Comparison of ENCODE assay signal across 1 cellular context in genomic region chr2:96923810-96924774, GRCh38.
TF ChIP-seq lines count a peak whose summit lies in the region.

No MANE protein-coding gene starts in this region.

TF ChIP-seq in K562, 482 proteins besides CTCF, POLR2A, EP300 and RAD21 (continued from another document and continues in another):
- TF ChIP-seq MNT (conservative IDR thresholded peaks at IDR 0.05) = peak; percentile 93 to 96
- TF ChIP-seq POLR2AphosphoS2 (IDR thresholded peaks at IDR 0.05; ENCODE audit: low read length) = no peak
- no peak for TF ChIP-seq ETS2 (tag; IDR thresholded peaks at IDR 0.05; ENCODE audit: borderline replicate concordance, poor library complexity, severe bottlenecking)
- no peak for TF ChIP-seq CREBBP (IDR thresholded peaks at IDR 0.05; ENCODE audit: low read depth, low read length)
- TF ChIP-seq ETV5 (CRISPR knock-in tag; IDR thresholded peaks at IDR 0.05; ENCODE audit: low read depth) = no peak
- no peak for TF ChIP-seq ZNF76 (CRISPR knock-in tag; IDR thresholded peaks at IDR 0.05; ENCODE audit: borderline replicate concordance)
- TF ChIP-seq NR4A1 (CRISPR knock-in tag; IDR thresholded peaks at IDR 0.05) = no peak
- peak; percentile 88 for TF ChIP-seq NR4A1 (tag; IDR thresholded peaks at IDR 0.05)
- no peak for TF ChIP-seq CCAR2 (IDR thresholded peaks at IDR 0.05; ENCODE audit: low read depth, low read length)
- 0 out of 2 replicates have a peak, but pooled peaks have one; percentile 24 for TF ChIP-seq ZNF707 (CRISPR knock-in tag; conservative IDR thresholded peaks at IDR 0.05)
- no peak for TF ChIP-seq NELFE (IDR thresholded peaks at IDR 0.05; ENCODE audit: insufficient read depth, insufficient read length)
- no peak for TF ChIP-seq FOXO4 (CRISPR knock-in tag; IDR thresholded peaks at IDR 0.05)
- no peak for TF ChIP-seq NRF1 (conservative IDR thresholded peaks at IDR 0.05 in 1 of 2, IDR thresholded peaks at IDR 0.05 in 1 of 2)
- TF ChIP-seq MEF2D (tag; conservative IDR thresholded peaks at IDR 0.05; ENCODE audit: low read depth) = 0 out of 2 replicates have a peak, but pooled peaks have one; percentile 24
- no peak for TF ChIP-seq MXD1 (CRISPR knock-in tag; IDR thresholded peaks at IDR 0.05; ENCODE audit: borderline replicate concordance, poor library complexity, severe bottlenecking)
- TF ChIP-seq ZKSCAN3 (CRISPR knock-in tag; IDR thresholded peaks at IDR 0.05) = no peak
- peak; percentile 68 for TF ChIP-seq TFAP4 (CRISPR knock-in tag; IDR thresholded peaks at IDR 0.05; ENCODE audit: borderline replicate concordance)
- TF ChIP-seq ZNF507 (tag; conservative IDR thresholded peaks at IDR 0.05) = no peak
- peak; percentile 79 for TF ChIP-seq XRCC5 (IDR thresholded peaks at IDR 0.05; ENCODE audit: low read depth, low read length)
- no peak for TF ChIP-seq MED1 (CRISPR knock-in tag; IDR thresholded peaks at IDR 0.05; ENCODE audit: borderline replicate concordance)
- TF ChIP-seq CSDE1 (IDR thresholded peaks at IDR 0.05) = no peak
- TF ChIP-seq ELF2 (CRISPR knock-in tag; IDR thresholded peaks at IDR 0.05) = no peak
- no peak for TF ChIP-seq PURB (CRISPR knock-in tag; IDR thresholded peaks at IDR 0.05; ENCODE audit: low read depth)
- no peak for TF ChIP-seq DDX20 (tag; IDR thresholded peaks at IDR 0.05; ENCODE audit: low read depth)
- TF ChIP-seq ZHX1 (conservative IDR thresholded peaks at IDR 0.05; ENCODE audit: low read length) = no peak
- TF ChIP-seq ZNF740 (CRISPR knock-in tag; IDR thresholded peaks at IDR 0.05) = no peak
- peak in 1 of 2 experiments; percentile 41; a peak in 1 of 4 replicates for TF ChIP-seq ZNF740 (tag; IDR thresholded peaks at IDR 0.05)
- peak; percentile 64; the same call in 1 of the 2 replicates for TF ChIP-seq NFRKB (IDR thresholded peaks at IDR 0.05; ENCODE audit: low read depth)
- no peak for TF ChIP-seq BDP1 (IDR thresholded peaks at IDR 0.05; ENCODE audit: insufficient read depth, insufficient read length)
- TF ChIP-seq MAFF (IDR thresholded peaks at IDR 0.05; ENCODE audit: low read length) = peak; percentile 47; the same call in 1 of the 2 replicates
- TF ChIP-seq TRIM24 (IDR thresholded peaks at IDR 0.05) = peak in 1 of 2 experiments; percentile 52; a peak in 1 of 4 replicates
- no peak for TF ChIP-seq ZNF263 (CRISPR knock-in tag; IDR thresholded peaks at IDR 0.05; ENCODE audit: borderline replicate concordance)
- TF ChIP-seq ZNF282 (CRISPR knock-in tag; IDR thresholded peaks at IDR 0.05) = no peak
- no peak for TF ChIP-seq EWSR1 (IDR thresholded peaks at IDR 0.05; ENCODE audit: borderline replicate concordance, low read depth, partially characterized antibody)
- no peak for TF ChIP-seq RBM34 (IDR thresholded peaks at IDR 0.05; ENCODE audit: borderline replicate concordance, insufficient read depth, low read length)
- TF ChIP-seq ZNF311 (CRISPR knock-in tag; IDR thresholded peaks at IDR 0.05) = no peak; the same call in 1 of the 2 replicates
- peak in 1 of 3 experiments; percentile 79; a peak in 2 of 6 replicates for TF ChIP-seq ZBTB11 (CRISPR knock-in tag; IDR thresholded peaks at IDR 0.05)
- TF ChIP-seq NR2C1 (IDR thresholded peaks at IDR 0.05) = no peak
- TF ChIP-seq NR2C1 (tag; IDR thresholded peaks at IDR 0.05) = no peak; the same call in 1 of the 2 replicates
- peak in 1 of 2 experiments; percentile 67; a peak in 1 of 4 replicates for TF ChIP-seq TEAD1 (CRISPR knock-in tag; IDR thresholded peaks at IDR 0.05)
- no peak for TF ChIP-seq FOXJ2 (tag; IDR thresholded peaks at IDR 0.05)
- no peak for TF ChIP-seq CHAMP1 (IDR thresholded peaks at IDR 0.05)
- no peak for TF ChIP-seq ZNF696 (CRISPR knock-in tag; conservative IDR thresholded peaks at IDR 0.05)
- TF ChIP-seq ZSCAN32 (CRISPR knock-in tag; IDR thresholded peaks at IDR 0.05) = no peak
- TF ChIP-seq ZNF121 (CRISPR knock-in tag; conservative IDR thresholded peaks at IDR 0.05) = no peak
- 0 out of 2 replicates have a peak, but pooled peaks have one; percentile 49 for TF ChIP-seq ZNF197 (CRISPR knock-in tag; IDR thresholded peaks at IDR 0.05; ENCODE audit: low read depth)
- TF ChIP-seq C11orf30 (IDR thresholded peaks at IDR 0.05; ENCODE audit: low read depth) = no peak
- no peak for TF ChIP-seq MBD1 (CRISPR knock-in tag; IDR thresholded peaks at IDR 0.05)
- no peak for TF ChIP-seq XRCC3 (IDR thresholded peaks at IDR 0.05)
- TF ChIP-seq KLF13 (tag; IDR thresholded peaks at IDR 0.05; ENCODE audit: borderline replicate concordance, low read depth) = no peak
- TF ChIP-seq ZEB2 (IDR thresholded peaks at IDR 0.05) = peak; percentile 73; the same call in 1 of the 2 replicates
- 0 out of 2 replicates have a peak, but pooled peaks have one; percentile 5 for TF ChIP-seq TCF15 (CRISPR knock-in tag; IDR thresholded peaks at IDR 0.05)
- TF ChIP-seq ESRRB (CRISPR knock-in tag; IDR thresholded peaks at IDR 0.05; ENCODE audit: borderline replicate concordance) = no peak
- no peak for TF ChIP-seq E2F5 (CRISPR knock-in tag; IDR thresholded peaks at IDR 0.05)
